21 cellular contexts compared by ENCODE assay signal in the genomic region with DNA sequence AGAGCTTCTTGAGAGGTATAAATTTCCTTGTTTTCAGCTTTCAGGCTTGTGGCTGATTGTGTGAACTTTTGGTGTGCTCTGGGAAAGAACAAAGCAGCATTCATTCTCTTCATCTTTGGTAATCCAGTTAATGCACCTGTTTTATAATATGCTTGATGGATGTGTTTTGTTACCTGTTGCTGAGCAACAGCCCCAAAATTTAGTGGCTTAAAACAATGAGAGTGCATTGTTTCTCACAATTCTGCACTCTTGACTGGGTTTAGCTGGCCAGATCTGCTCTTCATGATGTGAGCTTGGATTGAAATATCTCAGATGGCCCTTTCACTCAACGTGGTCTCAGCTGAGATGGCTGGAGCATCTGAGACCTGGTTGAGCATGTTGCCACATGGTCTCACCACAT. TPM values are rescaled to one million over a fixed set of nuclear protein-coding genes. Genes with fewer than 3 reads are reported as not detected.
A peak's percentile ranks its signal among the peaks of the same experiment; 100 is the strongest.
DNase-seq lines count a peak whose midpoint lies in the region; ATAC-seq, FAIRE-seq and TF ChIP-seq lines count a peak whose summit lies in the region.
"Had no signal": no experiment of that assay in that cellular context is flagged by ENCODE, and none has a peak within 500 bp of the region (broad histone marks: within the 10 kb centered on the region; RNA-seq: fewer than 3 reads in every experiment).

No MANE protein-coding gene starts in this region.

- POLR2A ChIA-PET in activated CD8-positive, alpha-beta T cell treated with anti-CD3 and anti-CD28 coated beads for 36 hours (lab: Charles Lee), result no interaction called here
- POLR2A ChIA-PET in activated CD8-positive, alpha-beta T cell treated with anti-CD3 and anti-CD28 coated beads, Interleukin-2, amount 10 ng/mL, durations not matched to agents 7 days and 5 days (lab: Charles Lee), result no interaction called here
- POLR2A ChIA-PET in GM12878 (lab: Charles Lee), result interaction anchor here (0.7 to 4.1 kb wide), 4 partner anchors 8 to 112 kb away, joined by 3 to 47 read pairs (median 10); no protein-coding TSS in a partner anchor

- H3K27ac Mint-ChIP-seq in activated CD8-positive, alpha-beta T cell treated with anti-CD3 and anti-CD28 coated beads for 36 hours, result peak overlapping the region; percentile 49
- H3K27ac Mint-ChIP-seq in activated CD8-positive, alpha-beta T cell treated with anti-CD3 and anti-CD28 coated beads, Interleukin-2, amount 10 ng/mL, durations not matched to agents 7 days and 5 days, result no peak overlapping the region

- FAIRE-seq in GM12878 (lab: Jason Lieb, UNC) (no peak), pancreas (lab: Jason Lieb, UNC) (no peak)
- FAIRE-seq: A204.1, GM12892, GM19239, K562 had no signal

- peaks cover 2 to 6% of the 10 kb centered on the region in 2 experiments; a peak in 3 of 4 replicates for H3K36me3 ChIP-seq in GM12878 (ENCODE audit: control insufficient read depth in 2 of 2, insufficient read depth in 2 of 2, low read length in 1 of 2)
- H3K36me3 ChIP-seq in pancreas, result no peaks in the 10 kb centered on the region

- TF ChIP-seq CTCF in activated CD8-positive, alpha-beta T cell treated with anti-CD3 and anti-CD28 coated beads for 36 hours (IDR thresholded peaks at IDR 0.05), result no peak
- TF ChIP-seq CTCF in GM12878 (IDR thresholded peaks at IDR 0.05 in 2 of 3, conservative IDR thresholded peaks at IDR 0.05 in 1 of 3; ENCODE audit: control insufficient read depth in 2 of 3, extremely low read depth in 1 of 3, insufficient read depth in 1 of 3, low read depth in 3 of 3, low read length in 3 of 3) (no peak), pancreas (IDR thresholded peaks at IDR 0.05) (no peak)

- H3K9me3 Mint-ChIP-seq in activated CD8-positive, alpha-beta T cell treated with anti-CD3 and anti-CD28 coated beads for 36 hours, result peaks cover 26% of the 10 kb centered on the region
- peaks cover 27% of the 10 kb centered on the region for H3K9me3 Mint-ChIP-seq in activated CD8-positive, alpha-beta T cell treated with anti-CD3 and anti-CD28 coated beads, Interleukin-2, amount 10 ng/mL, durations not matched to agents 7 days and 5 days (ENCODE audit: insufficient read depth)

- in situ Hi-C loops in GM12878 (cut with MboI), result no loop called here

- H3K9ac ChIP-seq in GM12878 (ENCODE audit: control insufficient read depth, insufficient read depth, low read length), result no peak overlapping the region

- H3K79me2 ChIP-seq in GM12878 (ENCODE audit: control insufficient read depth, insufficient read depth, low read length), result no peaks in the 10 kb centered on the region

- CTCF ChIA-PET in activated CD8-positive, alpha-beta T cell treated with anti-CD3 and anti-CD28 coated beads for 36 hours (lab: Charles Lee), result interaction anchor here (1.3 kb wide), 1 partner anchor 31 kb away, joined by 6 read pairs; no protein-coding TSS in a partner anchor
- CTCF ChIA-PET in activated CD8-positive, alpha-beta T cell treated with anti-CD3 and anti-CD28 coated beads, Interleukin-2, amount 10 ng/mL, durations not matched to agents 7 days and 5 days (lab: Charles Lee), result interaction anchor here (1.7 kb wide), 1 partner anchor 284 kb away, joined by 4 read pairs; no protein-coding TSS in a partner anchor
- CTCF ChIA-PET in GM12878 (lab: Yijun Ruan, JAX), result interaction anchor here (0.5 to 3.3 kb wide), 7 partner anchors 8 to 952 kb away, joined by 3 to 24 read pairs (median 3); no protein-coding TSS in a partner anchor

- H3K4me3 ChIP-seq in GM12878 (no peak overlapping the region), pancreas (no peak overlapping the region)
- H3K4me3 ChIP-seq: K562 had no signal

- RAD21 ChIA-PET in GM12878 (lab: Charles Lee; ENCODE audit: unreplicated experiment), result interaction anchor here (1.4 to 4.3 kb wide), 4 partner anchors 8 to 88 kb away, joined by 3 to 58 read pairs (median 8); no protein-coding TSS in a partner anchor

- H3K4me3 Mint-ChIP-seq in activated CD8-positive, alpha-beta T cell treated with anti-CD3 and anti-CD28 coated beads for 36 hours, result no peak overlapping the region
- H3K4me3 Mint-ChIP-seq in activated CD8-positive, alpha-beta T cell treated with anti-CD3 and anti-CD28 coated beads, Interleukin-2, amount 10 ng/mL, durations not matched to agents 7 days and 5 days, result no peak overlapping the region

- no peaks in the 10 kb centered on the region for H3K27me3 ChIP-seq in GM12878 (replicated peaks in 1 of 2; ENCODE audit: control insufficient read depth in 2 of 2, insufficient read depth in 2 of 2, low read length in 1 of 2)
- H3K27me3 ChIP-seq in pancreas, result no peaks in the 10 kb centered on the region

- no peaks in the 10 kb centered on the region for H3K27me3 Mint-ChIP-seq in activated CD8-positive, alpha-beta T cell treated with anti-CD3 and anti-CD28 coated beads for 36 hours
- no peaks in the 10 kb centered on the region for H3K27me3 Mint-ChIP-seq in activated CD8-positive, alpha-beta T cell treated with anti-CD3 and anti-CD28 coated beads, Interleukin-2, amount 10 ng/mL, durations not matched to agents 7 days and 5 days (ENCODE audit: low read depth)

- H3K4me1 ChIP-seq in GM12878 (ENCODE audit: control insufficient read depth, insufficient read depth, low read length), result peaks cover 32% of the 10 kb centered on the region
- H3K4me1 ChIP-seq in pancreas, result no peaks in the 10 kb centered on the region

- H3K4me1 Mint-ChIP-seq in activated CD8-positive, alpha-beta T cell treated with anti-CD3 and anti-CD28 coated beads for 36 hours (ENCODE audit: low read depth), result peaks cover 24% of the 10 kb centered on the region
- peaks cover 3% of the 10 kb centered on the region for H3K4me1 Mint-ChIP-seq in activated CD8-positive, alpha-beta T cell treated with anti-CD3 and anti-CD28 coated beads, Interleukin-2, amount 10 ng/mL, durations not matched to agents 7 days and 5 days (ENCODE audit: low read depth)

- no peak for TF ChIP-seq EP300 in GM12878 (IDR thresholded peaks at IDR 0.05; ENCODE audit: borderline replicate concordance in 1 of 2, control insufficient read depth in 1 of 2, low read depth in 2 of 2, low read length in 2 of 2)

- TF ChIP-seq POLR2A in GM12878 (IDR thresholded peaks at IDR 0.05; ENCODE audit: low read depth, low read length), result no peak

- SMC1A ChIA-PET in GM12878 (lab: Charles Lee; ENCODE audit: uncharacterized antibody, unreplicated experiment), result interaction anchor here (0.9 to 5.3 kb wide), 10 partner anchors 10 to 84 kb away, joined by 3 to 55 read pairs (median 8); no protein-coding TSS in a partner anchor

- H3K27ac ChIP-seq in GM12878 (ENCODE audit: control insufficient read depth, insufficient read depth) (peak overlapping the region; percentile 88), pancreas (peak overlapping the region in 2 of 4 donors; percentile 59 to 64)

- ATAC-seq in activated CD8-positive, alpha-beta T cell treated with anti-CD3 and anti-CD28 coated beads for 36 hours, result no peak
- ATAC-seq in activated CD8-positive, alpha-beta T cell treated with anti-CD3 and anti-CD28 coated beads, Interleukin-2, amount 10 ng/mL, durations not matched to agents 7 days and 5 days, result no peak
- no peak for ATAC-seq in GM12878
- peak; percentile 34 to 72 (median 58) for ATAC-seq in pancreas
- ATAC-seq: K562 had no signal

- H3K9me3 ChIP-seq in GM12878 (replicated peaks; ENCODE audit: control insufficient read depth, insufficient read depth, low read length) (peaks cover 18% of the 10 kb centered on the region), pancreas (no peaks in the 10 kb centered on the region)

- 91% methylated on average over 1 of the region's 1 CpG for WGBS in GM12878 (ENCODE audit: insufficient coverage, insufficient replicate concordance, low lambda C conversion rate, missing lambda C conversion rate)
- 32 to 62% methylated on average over 1 of the region's 1 CpG for WGBS in pancreas, 2 donors

- H3K4me2 ChIP-seq in GM12878 (ENCODE audit: control insufficient read depth, insufficient read depth), result no peak overlapping the region

- no peak for TF ChIP-seq RAD21 in GM12878 (IDR thresholded peaks at IDR 0.05; ENCODE audit: insufficient read depth, low read depth, low read length)

- H3K36me3 Mint-ChIP-seq in activated CD8-positive, alpha-beta T cell treated with anti-CD3 and anti-CD28 coated beads for 36 hours (ENCODE audit: low read depth), result peaks cover 43% of the 10 kb centered on the region
- H3K36me3 Mint-ChIP-seq in activated CD8-positive, alpha-beta T cell treated with anti-CD3 and anti-CD28 coated beads, Interleukin-2, amount 10 ng/mL, durations not matched to agents 7 days and 5 days (ENCODE audit: low read depth), result peaks cover 40% of the 10 kb centered on the region

- no peak for DNase-seq in activated CD8-positive, alpha-beta T cell treated with anti-CD3 and anti-CD28 coated beads for 36 hours
- no peak for DNase-seq in activated CD8-positive, alpha-beta T cell treated with anti-CD3 and anti-CD28 coated beads, Interleukin-2, amount 10 ng/mL, durations not matched to agents 7 days and 5 days
- peak; percentile 43 for DNase-seq in HT-29 (ENCODE audit: low spot score)
- no peak for DNase-seq in GM12878 (ENCODE audit: low read depth, low spot score)
- no peak for DNase-seq in pancreas
- DNase-seq in stimulated activated CD4-positive, alpha-beta T cell treated with anti-CD3 and anti-CD28 coated beads, Interleukin-4, amount 100 ng/mL, for 24 hours, result no peak
- DNase-seq in dermis blood vessel endothelial cell, result no peak
- no peak for DNase-seq in MV-4-11 (lab: John Stamatoyannopoulos, UW)
- DNase-seq: C1 segment of cervical spinal cord, Calu3, DMS79, HCEC 1CT, NCI-H1092 treated with DMSO at 0.1 percent for 48 hours, NCI-H187 treated with DMSO at 0.1 percent for 48 hours, NCI-H524 treated with DMSO at 0.1 percent for 48 hours, OCI-M1, RPMI8226 had no signal

- no peaks in the 10 kb centered on the region for H4K20me1 ChIP-seq in GM12878 (ENCODE audit: control insufficient read depth, insufficient read depth)

- no TSS peak for BruUV-seq in GM12878 (replicated peaks; lab: Mats Ljungman, UMichigan)

- intact Hi-C loops in activated CD8-positive, alpha-beta T cell treated with anti-CD3 and anti-CD28 coated beads for 36 hours (cut with micrococcal nuclease), result no loop called here
- intact Hi-C loops in GM12878 (cut with micrococcal nuclease; ENCODE audit: unreplicated experiment) (loop anchor here (10.0 kb wide), 1 partner anchor 156 kb away; no protein-coding TSS in a partner anchor), pancreas (cut with DNase I) (no loop called here)

- H2AFZ ChIP-seq in GM12878 (ENCODE audit: control insufficient read depth, low read depth, low read length), result no peak overlapping the region

RNA-seq across cellular contexts. Expression of a gene that starts 58.7 kb away (rescaled TPM):
- total RNA-seq in activated CD8-positive, alpha-beta T cell treated with anti-CD3 and anti-CD28 coated beads for 36 hours, result 10 to 100 TPM; 74.3 to 76.0 TPM
- total RNA-seq in activated CD8-positive, alpha-beta T cell treated with anti-CD3 and anti-CD28 coated beads, Interleukin-2, amount 10 ng/mL, durations not matched to agents 7 days and 5 days, result 10 to 100 TPM; 54.0 to 55.6 TPM
- total RNA-seq in HT-29 (2014; rRNA removed; shearing (Covaris generic)), result 37.6 and 43.9 TPM in 2 replicates
- total RNA-seq in GM12878 (2013; cell fraction: nucleolus; rRNA removed), result 121 and 133 TPM in 2 replicates
- total RNA-seq in GM12878 (2014; rRNA removed), result 74.4 and 85.7 TPM in 2 replicates
- total RNA-seq in GM12878 (2014; rRNA removed; fragmentation: Illumina TruSeq; extraction: Trizol), result 91.9 and 96.6 TPM in 2 replicates
- total RNA-seq in GM12878 (2021), result 69.8 and 74.7 TPM in 2 replicates
- polyA plus RNA-seq in GM12878 (2011; ENCODE audit: low read depth), result 35.0 TPM
- 101 and 128 TPM in 2 replicates for polyA plus RNA-seq in GM12878 (2011; rRNA removed)
- 32.6 and 35.6 TPM in 2 replicates for polyA plus RNA-seq in GM12878 (2011; cell fraction: cytosol; rRNA removed)
- polyA plus RNA-seq in GM12878 (2011; cell fraction: nucleus; rRNA removed), result 59.3 and 71.1 TPM in 2 replicates
- polyA plus RNA-seq in GM12878 (2012), result 33.5 and 35.8 TPM in 2 replicates
- 84.9 and 103 TPM in 2 replicates for polyA plus RNA-seq in GM12878 (2014; fragmentation: Illumina TruSeq; extraction: Trizol)
- 100 to 1,000 TPM in 1 of 2 experiments, 10 to 100 TPM in 1; 92.6 to 130 TPM for polyA plus RNA-seq in GM12878 (2014; fragmentation: Nextera tagmentation; extraction: Ambion mirVana)
- 54.8 and 57.6 TPM in 2 replicates for polyA plus RNA-seq in GM12878 (2014; rRNA removed)
- 100 to 1,000 TPM; 109 to 113 TPM for polyA plus RNA-seq in GM12878 (2016; fragmentation: Nextera tagmentation; extraction: Ambion mirVana)
- 48.0 and 72.6 TPM in 2 replicates for polyA minus RNA-seq in GM12878 (2011; rRNA and poly(A)+ RNA removed)
- polyA minus RNA-seq in GM12878 (2011; cell fraction: cytosol; rRNA and poly(A)+ RNA removed), result 51.9 and 85.7 TPM in 2 replicates
- 42.2 and 69.0 TPM in 2 replicates for polyA minus RNA-seq in GM12878 (2011; cell fraction: nucleus; rRNA and poly(A)+ RNA removed)
- 10 to 100 TPM in 5 of 6 donors, 1 to 10 TPM in 1; 8.3 to 19.1 (median 13.3) TPM for total RNA-seq in pancreas
- polyA plus RNA-seq in pancreas, result 10 to 100 TPM; 19.7 to 28.0 TPM
- 32.3 and 45.8 TPM in 2 replicates for total RNA-seq in dermis blood vessel endothelial cell

Comparison
In these comparisons a context has a peak if more than half of its experiments do, and no peak if none do; other contexts are left out.
1. ATAC-seq: peak in pancreas (4 of 4); none in activated CD8-positive, alpha-beta T cell treated with anti-CD3 and anti-CD28 coated beads for 36 hours (single experiment), activated CD8-positive, alpha-beta T cell treated with anti-CD3 and anti-CD28 coated beads, Interleukin-2, amount 10 ng/mL, durations not matched to agents 7 days and 5 days (single experiment) and GM12878 (single experiment).